ENCODE assay signal across 23 cellular contexts in the genomic region with DNA sequence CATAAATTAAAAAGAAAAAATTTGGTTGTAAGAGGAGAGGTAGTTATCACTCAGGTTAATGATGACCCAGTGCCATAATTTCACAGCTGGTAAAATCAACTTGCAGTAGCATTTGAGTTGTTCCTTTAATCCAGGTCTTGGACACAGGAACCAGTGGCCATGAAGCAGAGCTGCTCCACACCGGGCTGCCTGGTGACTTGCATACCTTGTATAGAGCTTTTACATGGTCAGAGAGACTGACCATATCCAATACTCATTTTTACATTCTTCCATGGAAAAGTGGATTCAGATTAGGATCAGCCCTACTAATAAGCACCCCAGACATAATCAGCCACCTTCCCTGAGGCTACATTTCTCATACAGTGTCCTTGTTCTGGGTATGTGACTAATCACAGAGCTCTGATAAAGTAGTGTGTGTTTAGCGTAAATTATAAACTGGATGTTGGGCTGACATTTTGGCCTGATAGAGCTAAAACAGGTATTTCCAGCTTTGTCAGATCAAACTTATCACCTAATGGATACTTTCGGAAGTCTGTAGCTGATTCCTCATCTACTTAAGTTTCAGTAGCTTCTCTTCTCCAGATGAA.
A peak's percentile ranks its signal among the peaks of the same experiment; 100 is the strongest.
DNase-seq lines count a peak whose midpoint lies in the region; ATAC-seq, FAIRE-seq and TF ChIP-seq lines count a peak whose summit lies in the region.
"Had no signal": no experiment of that assay in that cellular context is flagged by ENCODE, and none has a peak within 500 bp of the region (broad histone marks: within the 10 kb centered on the region; RNA-seq: fewer than 3 reads in every experiment).

No MANE protein-coding gene starts in this region.

- intact Hi-C loops in Caco-2 (cut with micrococcal nuclease; ENCODE audit: unreplicated experiment), result loop anchor here (1.0 kb wide), 2 partner anchors 46 to 51 kb away; no protein-coding TSS in a partner anchor
- intact Hi-C loops in endothelial cell of umbilical vein (cut with micrococcal nuclease), result no loop called here
- intact Hi-C loops in mucosa of descending colon (cut with DNase I, micrococcal nuclease), result no loop called here
- intact Hi-C loops in prostate gland (cut with DNase I), result no loop called here

- CTCF ChIA-PET in Caco-2 (lab: Charles Lee) (no interaction called here), endothelial cell of umbilical vein (lab: Charles Lee) (interaction anchor here (0.6 to 1.4 kb wide), 4 partner anchors 10 to 162 kb away, joined by 3 to 6 read pairs (median 4); no protein-coding TSS in a partner anchor)

- H3K27ac Mint-ChIP-seq in Caco-2 (ENCODE audit: unreplicated experiment), result peak overlapping the region; percentile 30
- H3K27ac Mint-ChIP-seq: T-helper 17 cell had no signal

- BruUV-seq in Caco-2 (replicated peaks; lab: Mats Ljungman, UMichigan) (no TSS peak), endothelial cell of umbilical vein (replicated peaks; lab: Mats Ljungman, UMichigan) (no TSS peak)

- H3K27ac ChIP-seq in endothelial cell of umbilical vein (ENCODE audit: insufficient read depth, low read depth, low read length) (no peak overlapping the region), prostate gland (no peak overlapping the region)
- H3K27ac ChIP-seq: A549, epithelial cell of prostate, heart left ventricle, vagina had no signal

- TF ChIP-seq CTCF in Caco-2 (IDR thresholded peaks at IDR 0.05; ENCODE audit: insufficient read depth in 1 of 2, low read depth in 1 of 2, low read length in 1 of 2, severe bottlenecking in 1 of 2, unreplicated experiment in 1 of 2) (no peak), endothelial cell of umbilical vein (IDR thresholded peaks at IDR 0.05; ENCODE audit: extremely low read depth in 1 of 2, insufficient read depth in 1 of 2, low read depth in 1 of 2, low read length in 2 of 2) (no peak), mucosa of descending colon (IDR thresholded peaks at IDR 0.05) (no peak), prostate gland (IDR thresholded peaks at IDR 0.05) (no peak)

- dilution Hi-C loops in endothelial cell of umbilical vein (cut with MboI; ENCODE audit: extremely low pct_ligation_motif_present, low sequenced_read_pairs), result no loop called here

- peaks cover 11% of the 10 kb centered on the region for H3K9me3 Mint-ChIP-seq in Caco-2 (ENCODE audit: unreplicated experiment)

- WGBS in prostate gland, result 71% methylated on average over 3 of the region's 3 CpGs

- H3K79me2 ChIP-seq in endothelial cell of umbilical vein (ENCODE audit: control insufficient read depth, insufficient read depth, low read length), result no peaks in the 10 kb centered on the region

- H3K4me3 Mint-ChIP-seq in Caco-2 (ENCODE audit: unreplicated experiment), result peak overlapping the region; percentile 34
- H3K4me3 Mint-ChIP-seq: T-helper 17 cell had no signal

- H3K9me1 ChIP-seq in endothelial cell of umbilical vein (replicated peaks; ENCODE audit: control insufficient read depth, extremely low read depth, insufficient read depth, low read length), result no peaks in the 10 kb centered on the region

- no peak overlapping the region for H2AFZ ChIP-seq in endothelial cell of umbilical vein (ENCODE audit: low read depth, low read length)

- peak; percentile 55 to 62 for DNase-seq in Caco-2
- DNase-seq in NCI-H1048 (lab: John Stamatoyannopoulos, UW), result peak; percentile 13
- DNase-seq in endothelial cell of umbilical vein (ENCODE audit: low read depth, low spot score), result no peak
- DNase-seq in mucosa of descending colon, result no peak
- DNase-seq in stimulated activated CD4-positive, alpha-beta T cell treated with anti-CD3 and anti-CD28 coated beads, Interleukin-4, amount 100 ng/mL, for 4 hours, result no peak
- no peak for DNase-seq in AG20443 (ENCODE audit: low spot score)
- DNase-seq in prostate gland (ENCODE audit: low spot score), result no peak
- no peak for DNase-seq in erythroblast (lab: John Stamatoyannopoulos, UW)
- DNase-seq: activated effector memory CD4-positive, alpha-beta T cell treated with anti-CD3 and anti-CD28 coated beads, Interleukin-2, amount 50 U/mL, for 16 hours; cerebellar nuclear complex; DMS79 treated with DMSO at 0.1 percent for 48 hours; HCEC 1CT; heart left ventricle; IMR-90; left ventricle myocardium superior; NCI-H1436; NK-92 treated with Interleukin-12 subunit alpha and Interleukin-12 subunit beta, amount 100 ng/mL, for 24 hours; stimulated activated CD4-positive, alpha-beta T cell treated with anti-CD3 and anti-CD28 coated beads, Interleukin-2, amount 100 ng/mL, for 24 hours; T-helper 17 cell had no signal

- H3K27me3 Mint-ChIP-seq in Caco-2 (ENCODE audit: insufficient read depth, unreplicated experiment), result no peaks in the 10 kb centered on the region

- H3K4me1 ChIP-seq in Caco-2 (peaks cover 32% of the 10 kb centered on the region), endothelial cell of umbilical vein (ENCODE audit: control insufficient read depth, extremely low read depth, insufficient read depth, low read length) (peaks cover 3% of the 10 kb centered on the region), mucosa of descending colon (ENCODE audit: low read depth) (no peaks in the 10 kb centered on the region), prostate gland (replicated peaks) (no peaks in the 10 kb centered on the region)
- H3K4me1 ChIP-seq: vagina had no signal

- no peak overlapping the region for H3K9ac ChIP-seq in endothelial cell of umbilical vein (replicated peaks; ENCODE audit: extremely low read depth, insufficient read depth, low read length)

- H3K9me3 ChIP-seq in Caco-2, result no peaks in the 10 kb centered on the region; the same call in 1 of the 2 replicates
- no peaks in the 10 kb centered on the region for H3K9me3 ChIP-seq in endothelial cell of umbilical vein (replicated peaks; ENCODE audit: control insufficient read depth, insufficient read depth, low read length)
- H3K9me3 ChIP-seq in mucosa of descending colon, result no peaks in the 10 kb centered on the region
- H3K9me3 ChIP-seq in prostate gland, result no peaks in the 10 kb centered on the region
- H3K9me3 ChIP-seq: A549, vagina had no signal

- H3K27me3 ChIP-seq in Caco-2 (replicated peaks; ENCODE audit: control insufficient read depth, insufficient read depth, low read length) (no peaks in the 10 kb centered on the region), endothelial cell of umbilical vein (ENCODE audit: control insufficient read depth in 2 of 2, insufficient read depth in 2 of 2, low read length in 2 of 2) (no peaks in the 10 kb centered on the region), prostate gland (replicated peaks; ENCODE audit: insufficient read depth) (no peaks in the 10 kb centered on the region)
- H3K27me3 ChIP-seq: heart left ventricle, vagina had no signal

- H3K36me3 Mint-ChIP-seq in Caco-2 (ENCODE audit: insufficient read depth, unreplicated experiment), result no peaks in the 10 kb centered on the region

- no peak overlapping the region for H3K4me3 ChIP-seq in Caco-2 (ENCODE audit: low read depth, low read length)
- no peak overlapping the region for H3K4me3 ChIP-seq in endothelial cell of umbilical vein (replicated peaks in 1 of 3; ENCODE audit: insufficient read depth in 1 of 3, low read depth in 1 of 3, low read length in 3 of 3)
- no peak overlapping the region for H3K4me3 ChIP-seq in mucosa of descending colon
- H3K4me3 ChIP-seq in prostate gland, result no peak overlapping the region
- H3K4me3 ChIP-seq: A549, heart left ventricle, vagina had no signal

- peaks cover 16% of the 10 kb centered on the region for H3K4me1 Mint-ChIP-seq in Caco-2 (ENCODE audit: low read depth, unreplicated experiment)
- H3K4me1 Mint-ChIP-seq: T-helper 17 cell had no signal

- ATAC-seq in mucosa of descending colon, result peak; percentile 67
- ATAC-seq: A549, heart left ventricle, left ventricle myocardium superior, T-helper 17 cell had no signal

- H4K20me1 ChIP-seq in endothelial cell of umbilical vein (replicated peaks; ENCODE audit: control insufficient read depth, extremely low read depth, insufficient read depth, low read length), result no peaks in the 10 kb centered on the region

- FAIRE-seq in endothelial cell of umbilical vein (lab: Jason Lieb, UNC), result peak; percentile 38
- FAIRE-seq: A549, RCC 7860 had no signal

- no peak overlapping the region for H3K4me2 ChIP-seq in endothelial cell of umbilical vein (ENCODE audit: insufficient read depth, low read length)
- H3K4me2 ChIP-seq: A549 had no signal

- H3K36me3 ChIP-seq in Caco-2 (ENCODE audit: control insufficient read depth, insufficient read depth, low read length) (no peaks in the 10 kb centered on the region), endothelial cell of umbilical vein (ENCODE audit: control insufficient read depth in 2 of 2, extremely low read depth in 1 of 2, insufficient read depth in 2 of 2, low read length in 2 of 2) (no peaks in the 10 kb centered on the region), mucosa of descending colon (ENCODE audit: low read depth) (no peaks in the 10 kb centered on the region), prostate gland (no peaks in the 10 kb centered on the region)
- H3K36me3 ChIP-seq: heart left ventricle, vagina had no signal

- TF ChIP-seq POLR2A in endothelial cell of umbilical vein (IDR thresholded peaks at IDR 0.05; ENCODE audit: low read depth, low read length) (no peak), prostate gland (IDR thresholded peaks at IDR 0.05) (no peak), erythroblast (IDR thresholded peaks at IDR 0.05; ENCODE audit: low read length) (no peak)

- POLR2A ChIA-PET in Caco-2 (lab: Charles Lee), result interaction anchor here (0.5 to 1.5 kb wide), 3 partner anchors 48 to 77 kb away, joined by 4 to 16 read pairs (median 7); a partner anchor contains a TSS
- POLR2A ChIA-PET in endothelial cell of umbilical vein (lab: Charles Lee), result no interaction called here

TF ChIP-seq in endothelial cell of umbilical vein, 7 proteins besides CTCF, POLR2A, EP300 and RAD21:
- no peak for TF ChIP-seq FOS (IDR thresholded peaks at IDR 0.05; ENCODE audit: borderline replicate concordance, insufficient read depth, low read length)
- TF ChIP-seq MYC (IDR thresholded peaks at IDR 0.05; ENCODE audit: low read depth, low read length), result no peak

Comparison
In these comparisons a context has a peak if more than half of its experiments do, and no peak if none do; other contexts are left out.
1. DNase-seq: peak in Caco-2 (2 of 2) and NCI-H1048 (single experiment); none in endothelial cell of umbilical vein (single experiment), mucosa of descending colon (0 of 3), stimulated activated CD4-positive, alpha-beta T cell treated with anti-CD3 and anti-CD28 coated beads, Interleukin-4, amount 100 ng/mL, for 4 hours (0 of 2), AG20443 (single experiment), prostate gland (single experiment) and erythroblast (0 of 2).